ENCODE assay signal across 8 cellular contexts in the genomic region with DNA sequence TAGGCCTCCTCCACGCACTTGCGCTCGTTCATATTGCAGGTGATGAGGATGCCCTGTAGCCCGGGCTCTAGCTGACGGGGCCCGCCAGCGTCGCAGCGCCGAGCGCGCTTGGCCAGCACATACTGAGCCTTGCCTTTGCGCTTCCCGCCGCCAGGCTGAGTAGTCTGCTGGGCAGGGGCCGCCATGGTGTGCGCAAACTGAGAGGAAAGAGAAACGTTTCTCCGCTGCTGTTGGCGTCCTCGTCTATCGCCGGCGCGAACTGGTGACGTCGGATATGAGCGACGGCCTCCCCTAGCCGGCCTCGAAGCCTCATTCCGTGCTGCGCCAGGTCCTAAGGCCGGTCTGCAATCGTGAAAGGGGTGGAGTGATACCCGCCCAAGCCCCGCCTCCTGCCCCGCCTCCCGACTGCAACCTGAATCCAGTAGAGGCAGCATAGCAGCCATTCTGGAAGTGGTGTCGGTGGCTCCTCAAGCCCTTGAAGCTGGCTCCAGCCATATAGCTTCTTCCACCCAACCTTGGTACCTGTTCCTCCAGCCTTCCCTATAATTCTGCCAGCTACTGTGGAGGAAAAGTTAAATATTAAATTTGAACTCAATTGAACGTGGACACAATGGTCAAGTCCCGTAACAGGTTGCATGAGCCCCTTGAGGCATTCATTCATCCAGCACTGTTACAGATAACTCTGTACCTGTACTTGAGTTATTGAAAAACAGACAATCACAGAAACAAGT. TPM values are rescaled to one million over a fixed set of nuclear protein-coding genes. Genes with fewer than 3 reads are reported as not detected.
DNase-seq lines count a peak whose midpoint lies in the region; ATAC-seq and TF ChIP-seq lines count a peak whose summit lies in the region.

A gene with protein sequence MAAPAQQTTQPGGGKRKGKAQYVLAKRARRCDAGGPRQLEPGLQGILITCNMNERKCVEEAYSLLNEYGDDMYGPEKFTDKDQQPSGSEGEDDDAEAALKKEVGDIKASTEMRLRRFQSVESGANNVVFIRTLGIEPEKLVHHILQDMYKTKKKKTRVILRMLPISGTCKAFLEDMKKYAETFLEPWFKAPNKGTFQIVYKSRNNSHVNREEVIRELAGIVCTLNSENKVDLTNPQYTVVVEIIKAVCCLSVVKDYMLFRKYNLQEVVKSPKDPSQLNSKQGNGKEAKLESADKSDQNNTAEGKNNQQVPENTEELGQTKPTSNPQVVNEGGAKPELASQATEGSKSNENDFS (minus strand): TSS at position 264 of the 731 bp plus-strand sequence. CDS start 79 bp downstream, at position 185.

- H3F3A ChIP-seq in GM23338 (replicated peaks; ENCODE audit: low read depth) = no peaks in the 10 kb centered on the region

- peak; percentile 97 for ATAC-seq in GM23338
- ATAC-seq in naive thymus-derived CD8-positive, alpha-beta T cell = peak; percentile 88 to 92
- peak; percentile 95 to 97 for ATAC-seq in stimulated activated naive B cell treated with anti-CD40 and anti-IgM and Interleukin-4, amounts not matched to agents 10 μg/mL and 1 μg/mL and 100 μg/mL, for 72 hours (replicated peaks)

- peaks cover 16% of the 10 kb centered on the region for H3K36me3 ChIP-seq in GM23338 (ENCODE audit: insufficient read depth)
- H3K36me3 ChIP-seq in fibroblast of lung (ENCODE audit: control insufficient read depth, insufficient read depth, low read length) = no peaks in the 10 kb centered on the region

- peaks cover 5% of the 10 kb centered on the region; the same call in 2 of the 3 replicates for H3K4me1 Mint-ChIP-seq in GM23338
- peaks cover 5 to 32% (median 28%) of the 10 kb centered on the region in 4 donors for H3K4me1 Mint-ChIP-seq in naive thymus-derived CD8-positive, alpha-beta T cell
- H3K4me1 Mint-ChIP-seq in stimulated activated naive B cell treated with anti-CD40 and anti-IgM and Interleukin-4, amounts not matched to agents 10 μg/mL and 1 μg/mL and 100 μg/mL, for 72 hours = peaks cover 9 to 22% of the 10 kb centered on the region in 2 donors

- no peaks in the 10 kb centered on the region for H3K9me3 ChIP-seq in fibroblast of lung (ENCODE audit: control insufficient read depth, insufficient read depth, low read depth, low read length)

- H3K4me3 ChIP-seq in GM23338 (peak within 1 kb of the TSS; percentile 88), fibroblast of lung (replicated peaks in 1 of 4; ENCODE audit: control extremely low read depth in 1 of 4, insufficient read depth in 1 of 4, low read depth in 3 of 4, low read length in 4 of 4) (peak within 1 kb of the TSS; percentile 90 to 99 (median 94))

- H3K4me2 ChIP-seq in GM23338 = peak within 1 kb of the TSS; percentile 84
- peak within 1 kb of the TSS; percentile 80 for H3K4me2 ChIP-seq in fibroblast of lung (ENCODE audit: extremely low read depth, insufficient read depth, low read length)

- peak within 1 kb of the TSS; percentile 97 for H3K4me3 Mint-ChIP-seq in GM23338
- peak within 1 kb of the TSS; percentile 91 to 99 (median 95) for H3K4me3 Mint-ChIP-seq in naive thymus-derived CD8-positive, alpha-beta T cell
- H3K4me3 Mint-ChIP-seq in stimulated activated naive B cell treated with anti-CD40 and anti-IgM and Interleukin-4, amounts not matched to agents 10 μg/mL and 1 μg/mL and 100 μg/mL, for 72 hours = peak within 1 kb of the TSS; percentile 94 to 99

- peaks cover 12% of the 10 kb centered on the region; the same call in 2 of the 3 replicates for H3K9me3 Mint-ChIP-seq in GM23338
- peaks cover 0 to 5% (median under 1%) of the 10 kb centered on the region in 9 donors for H3K9me3 Mint-ChIP-seq in naive thymus-derived CD8-positive, alpha-beta T cell
- peaks cover 0 to 1% of the 10 kb centered on the region in 2 donors for H3K9me3 Mint-ChIP-seq in stimulated activated naive B cell treated with anti-CD40 and anti-IgM and Interleukin-4, amounts not matched to agents 10 μg/mL and 1 μg/mL and 100 μg/mL, for 72 hours

- H3K27me3 Mint-ChIP-seq in GM23338 (ENCODE audit: insufficient read depth, low read depth, poor library complexity) = peaks cover 12% of the 10 kb centered on the region
- no peaks in the 10 kb centered on the region for H3K27me3 Mint-ChIP-seq in naive thymus-derived CD8-positive, alpha-beta T cell
- no peaks in the 10 kb centered on the region for H3K27me3 Mint-ChIP-seq in stimulated activated naive B cell treated with anti-CD40 and anti-IgM and Interleukin-4, amounts not matched to agents 10 μg/mL and 1 μg/mL and 100 μg/mL, for 72 hours

- H3K79me2 ChIP-seq in GM23338 (replicated peaks; ENCODE audit: insufficient read depth) = peaks cover 32% of the 10 kb centered on the region
- H3K79me2 ChIP-seq in fibroblast of lung (ENCODE audit: control insufficient read depth, insufficient read depth, low read length) = peaks cover 25% of the 10 kb centered on the region

- peak; percentile 95 for DNase-seq in EH (ENCODE audit: low read depth)
- peak; percentile 97 for DNase-seq in GM23338 (ENCODE audit: low spot score)
- DNase-seq in LHCN-M2 (ENCODE audit: low read depth) = peak; percentile 92
- peak; percentile 98 for DNase-seq in RPMI8226
- DNase-seq in activated T-helper 1 cell treated with anti-CD3 and anti-CD28 coated beads, Interleukin-2, amount 50 U/mL, for 16 hours (ENCODE audit: low read depth in 1 of 2, low spot score in 1 of 2) = peak; percentile 95 to 98
- DNase-seq in fibroblast of lung (ENCODE audit: low read depth in 2 of 2) = peak; percentile 94 to 96
- peak; percentile 89 to 98 (median 95) for DNase-seq in naive thymus-derived CD8-positive, alpha-beta T cell
- DNase-seq in stimulated activated naive B cell treated with anti-CD40 and anti-IgM and Interleukin-4, amounts not matched to agents 10 μg/mL and 1 μg/mL and 100 μg/mL, for 72 hours = peak; percentile 91

- TF ChIP-seq CTCF in GM23338 (conservative IDR thresholded peaks at IDR 0.05; ENCODE audit: low read depth in 2 of 2) (no peak), fibroblast of lung (conservative IDR thresholded peaks at IDR 0.05 in 1 of 2, IDR thresholded peaks at IDR 0.05 in 1 of 2; ENCODE audit: low read depth in 1 of 2, low read length in 2 of 2) (peak in 1 of 2 donors; percentile 30)

- peaks cover 17% of the 10 kb centered on the region for H3K36me3 Mint-ChIP-seq in GM23338 (ENCODE audit: low read depth)
- peaks cover 1 to 29% (median 4%) of the 10 kb centered on the region in 3 donors for H3K36me3 Mint-ChIP-seq in naive thymus-derived CD8-positive, alpha-beta T cell
- H3K36me3 Mint-ChIP-seq in stimulated activated naive B cell treated with anti-CD40 and anti-IgM and Interleukin-4, amounts not matched to agents 10 μg/mL and 1 μg/mL and 100 μg/mL, for 72 hours = peaks cover 8 to 11% of the 10 kb centered on the region in 2 donors

- H3K27me3 ChIP-seq in GM23338 (ENCODE audit: insufficient read depth) (no peaks in the 10 kb centered on the region), fibroblast of lung (ENCODE audit: control insufficient read depth, insufficient read depth, low read length) (no peaks in the 10 kb centered on the region)

- peaks cover 21% of the 10 kb centered on the region for H4K20me1 ChIP-seq in GM23338 (replicated peaks; ENCODE audit: insufficient read depth)
- no peaks in the 10 kb centered on the region for H4K20me1 ChIP-seq in fibroblast of lung (ENCODE audit: control insufficient read depth, extremely low read depth, insufficient read depth, low read length)

- H3K27ac ChIP-seq in GM23338 (ENCODE audit: low read depth) (peak within 1 kb of the TSS; percentile 92; the same call in 1 of the 2 replicates), fibroblast of lung (ENCODE audit: insufficient read depth, low read length) (peak within 1 kb of the TSS; percentile 92)

- peak within 1 kb of the TSS; percentile 100; the same call in 1 of the 2 replicates for H2AFZ ChIP-seq in GM23338
- H2AFZ ChIP-seq in fibroblast of lung (ENCODE audit: low read length) = peak within 1 kb of the TSS; percentile 97

- peaks cover 8% of the 10 kb centered on the region; the same call in 1 of the 2 replicates for H3K9me2 ChIP-seq in GM23338 (ENCODE audit: insufficient read depth)

- H3K27ac Mint-ChIP-seq in GM23338 = peak within 1 kb of the TSS; percentile 97
- H3K27ac Mint-ChIP-seq in naive thymus-derived CD8-positive, alpha-beta T cell = peak within 1 kb of the TSS; percentile 94 to 99 (median 98)
- peak within 1 kb of the TSS; percentile 98 for H3K27ac Mint-ChIP-seq in stimulated activated naive B cell treated with anti-CD40 and anti-IgM and Interleukin-4, amounts not matched to agents 10 μg/mL and 1 μg/mL and 100 μg/mL, for 72 hours

- H3K4me1 ChIP-seq in GM23338 (ENCODE audit: insufficient read depth) (peaks cover 8% of the 10 kb centered on the region; the same call in 1 of the 2 replicates), fibroblast of lung (ENCODE audit: control insufficient read depth, extremely low read depth, insufficient read depth, low read length) (peaks cover 2% of the 10 kb centered on the region)

- POLR2A ChIA-PET in naive thymus-derived CD8-positive, alpha-beta T cell (lab: Charles Lee) = interaction anchor here (0.6 to 1.9 kb wide), 8 partner anchors 10 to 1187 kb away, joined by 3 to 11 read pairs (median 4); a partner anchor contains a TSS

- peak within 1 kb of the TSS; percentile 97 for H3K9ac ChIP-seq in fibroblast of lung (ENCODE audit: insufficient read depth, low read length)

TF ChIP-seq in GM23338, 12 proteins besides CTCF, POLR2A, EP300 and RAD21 (continues in another document):
- TF ChIP-seq ZNF114 (CRISPR knock-in tag; IDR thresholded peaks at IDR 0.05) (no peak), NANOG (IDR thresholded peaks at IDR 0.05; ENCODE audit: borderline replicate concordance) (no peak)

RNA-seq across cellular contexts. Expression of the gene that starts here (rescaled TPM):
- total RNA-seq in GM23338 (2014; rRNA removed; shearing (Covaris generic)) = 88.0 and 93.0 TPM in 2 replicates
- 32.9 and 44.6 TPM in 2 replicates for polyA plus RNA-seq in GM23338 (2016; fragmentation: Nextera tagmentation; extraction: Ambion mirVana)
- 45.8 and 59.9 TPM in 2 replicates for total RNA-seq in LHCN-M2 (2014; rRNA removed)
- 7.2 TPM for polyA plus RNA-seq in LHCN-M2 (2012)
- 54.3 and 72.9 TPM in 2 replicates for total RNA-seq in fibroblast of lung
- 23.7 and 31.0 TPM in 2 replicates for polyA plus RNA-seq in fibroblast of lung
- 16.2 and 20.9 TPM in 2 replicates for polyA plus RNA-seq in fibroblast of lung (2012)
- polyA minus RNA-seq in fibroblast of lung (ENCODE audit: low replicate concordance) = 8.1 and 12.2 TPM in 2 replicates
- 10 to 100 TPM; 82.5 to 83.3 TPM for total RNA-seq in naive thymus-derived CD8-positive, alpha-beta T cell
- polyA plus RNA-seq in naive thymus-derived CD8-positive, alpha-beta T cell = 10 to 100 TPM; 63.8 to 74.2 (median 69.4) TPM

Comparison
In these comparisons a context has a peak if more than half of its experiments do, and no peak if none do; other contexts are left out.
1. Peak in every context shown above with its lines: DNase-seq, ATAC-seq, H3K4me3 ChIP-seq and H3K27ac ChIP-seq.